In genomic region chr12:42802688-42803279, GRCh38 we compare ENCODE assay signal across 17 cellular contexts.
"Had no signal": no experiment of that assay in that cellular context is flagged by ENCODE, and none has a peak within 500 bp of the region (broad histone marks: within the 10 kb centered on the region; RNA-seq: fewer than 3 reads in every experiment).

No MANE protein-coding gene starts in this region.

- H3K4me1 ChIP-seq: neural progenitor cell, transverse colon, vagina had no signal

- DNase-seq: activated CD4-positive, alpha-beta T cell treated with anti-CD3 and anti-CD28 coated beads, Interleukin-2, amount 50 U/mL, for 4 hours; activated effector memory CD4-positive, alpha-beta T cell treated with Interleukin-2 at 50 U/mL for 16 hours; activated T-cell treated with anti-CD3 and anti-CD28 coated beads, Interleukin-2, amount 50 U/mL, for 24 hours; amniotic stem cell; effector memory CD8-positive, alpha-beta T cell; glutamatergic neuron; kidney glomerular epithelial cell; ovary; stimulated activated CD4-positive, alpha-beta T cell treated with anti-CD3 and anti-CD28 coated beads, Interleukin-4, amount 100 ng/mL, for 1 hour; stimulated activated naive CD4-positive, alpha-beta T cell treated with Interleukin-2 at 50 U/mL for 16 hours; T-helper 1 cell; T1000; transverse colon had no signal

- H3K4me2 ChIP-seq: neural progenitor cell had no signal

- H3K9me3 ChIP-seq: ovary, transverse colon, vagina had no signal

- ATAC-seq: activated CD4-positive, CD25-positive, alpha-beta regulatory T cell treated with anti-CD3 and anti-CD28 coated beads, Interleukin-2, amount 50 U/mL, for 24 hours; effector memory CD8-positive, alpha-beta T cell; SK-N-SH treated with all-trans-retinoic acid at 6 μM for 48 hours had no signal

- H3K9ac ChIP-seq: neural progenitor cell had no signal

- H3K27me3 ChIP-seq: neural progenitor cell, ovary, transverse colon, vagina had no signal

- H2AFZ ChIP-seq: neural progenitor cell had no signal

- H3K36me3 ChIP-seq: neural progenitor cell, ovary, transverse colon, vagina had no signal

- H3K4me3 ChIP-seq: neural progenitor cell, ovary, transverse colon, vagina had no signal

- H3K27ac ChIP-seq: neural progenitor cell, ovary, transverse colon, vagina had no signal
